ENCODE assay signal across 1 cellular context in the genomic region with DNA sequence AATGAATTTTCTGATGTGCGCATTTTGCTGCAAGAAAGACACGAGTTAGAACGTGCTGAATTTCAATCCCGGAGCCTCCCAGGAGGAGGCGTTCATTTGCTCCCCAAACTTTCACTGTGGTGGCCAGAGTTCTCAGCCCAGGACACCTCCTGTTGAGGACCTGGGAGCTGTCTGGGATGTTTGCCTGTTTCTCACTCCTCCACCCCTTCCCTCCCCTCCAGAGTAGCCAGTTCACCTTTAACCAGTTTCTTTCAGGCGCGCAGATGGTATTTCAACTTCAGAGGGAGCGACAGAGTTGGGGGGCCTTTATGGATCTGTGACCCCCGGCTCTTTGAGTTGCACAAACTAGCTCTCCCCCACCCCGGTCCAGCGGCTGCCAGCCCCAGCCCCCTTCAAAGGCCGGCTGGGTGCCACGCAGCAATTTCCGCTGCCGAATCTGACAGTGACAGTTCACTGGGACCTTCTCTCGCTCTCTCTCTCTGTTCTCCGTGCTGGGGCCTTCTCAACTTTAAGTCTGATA.
TF ChIP-seq lines count a peak whose summit lies in the region.

No MANE protein-coding gene starts in this region.

TF ChIP-seq in HepG2, 621 proteins besides CTCF, POLR2A, EP300 and RAD21 (continued from another document):
- TF ChIP-seq, protein P1, sequence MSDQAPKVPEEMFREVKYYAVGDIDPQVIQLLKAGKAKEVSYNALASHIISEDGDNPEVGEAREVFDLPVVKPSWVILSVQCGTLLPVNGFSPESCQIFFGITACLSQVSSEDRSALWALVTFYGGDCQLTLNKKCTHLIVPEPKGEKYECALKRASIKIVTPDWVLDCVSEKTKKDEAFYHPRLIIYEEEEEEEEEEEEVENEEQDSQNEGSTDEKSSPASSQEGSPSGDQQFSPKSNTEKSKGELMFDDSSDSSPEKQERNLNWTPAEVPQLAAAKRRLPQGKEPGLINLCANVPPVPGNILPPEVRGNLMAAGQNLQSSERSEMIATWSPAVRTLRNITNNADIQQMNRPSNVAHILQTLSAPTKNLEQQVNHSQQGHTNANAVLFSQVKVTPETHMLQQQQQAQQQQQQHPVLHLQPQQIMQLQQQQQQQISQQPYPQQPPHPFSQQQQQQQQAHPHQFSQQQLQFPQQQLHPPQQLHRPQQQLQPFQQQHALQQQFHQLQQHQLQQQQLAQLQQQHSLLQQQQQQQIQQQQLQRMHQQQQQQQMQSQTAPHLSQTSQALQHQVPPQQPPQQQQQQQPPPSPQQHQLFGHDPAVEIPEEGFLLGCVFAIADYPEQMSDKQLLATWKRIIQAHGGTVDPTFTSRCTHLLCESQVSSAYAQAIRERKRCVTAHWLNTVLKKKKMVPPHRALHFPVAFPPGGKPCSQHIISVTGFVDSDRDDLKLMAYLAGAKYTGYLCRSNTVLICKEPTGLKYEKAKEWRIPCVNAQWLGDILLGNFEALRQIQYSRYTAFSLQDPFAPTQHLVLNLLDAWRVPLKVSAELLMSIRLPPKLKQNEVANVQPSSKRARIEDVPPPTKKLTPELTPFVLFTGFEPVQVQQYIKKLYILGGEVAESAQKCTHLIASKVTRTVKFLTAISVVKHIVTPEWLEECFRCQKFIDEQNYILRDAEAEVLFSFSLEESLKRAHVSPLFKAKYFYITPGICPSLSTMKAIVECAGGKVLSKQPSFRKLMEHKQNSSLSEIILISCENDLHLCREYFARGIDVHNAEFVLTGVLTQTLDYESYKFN (CRISPR knock-in tag; conservative IDR thresholded peaks at IDR 0.05) = peak; percentile 42
- TF ChIP-seq KDM5B (CRISPR knock-in tag; IDR thresholded peaks at IDR 0.05; ENCODE audit: borderline replicate concordance) (no peak), ZNF335 (CRISPR knock-in tag; IDR thresholded peaks at IDR 0.05) (peak; percentile 96), ZNF230 (CRISPR knock-in tag; IDR thresholded peaks at IDR 0.05) (no peak), ZNF615 (CRISPR knock-in tag; IDR thresholded peaks at IDR 0.05; ENCODE audit: borderline replicate concordance) (no peak), RFX1 (IDR thresholded peaks at IDR 0.05) (no peak), SMARCE1 (IDR thresholded peaks at IDR 0.05; ENCODE audit: borderline replicate concordance) (no peak), ETV5 (CRISPR knock-in tag; IDR thresholded peaks at IDR 0.05; ENCODE audit: borderline replicate concordance) (peak; percentile 47; the same call in 1 of the 2 replicates), ZNF75D (CRISPR knock-in tag; IDR thresholded peaks at IDR 0.05; ENCODE audit: borderline replicate concordance) (no peak), BRD4 (CRISPR knock-in tag; IDR thresholded peaks at IDR 0.05) (0 out of 2 replicates have a peak, but pooled peaks have one; percentile 68), SALL1 (CRISPR knock-in tag; IDR thresholded peaks at IDR 0.05) (peak; percentile 47; the same call in 1 of the 2 replicates), SNAPC2 (CRISPR knock-in tag; IDR thresholded peaks at IDR 0.05) (no peak), PAWR (CRISPR knock-in tag; IDR thresholded peaks at IDR 0.05; ENCODE audit: borderline replicate concordance) (no peak), NFE2L1 (CRISPR knock-in tag; IDR thresholded peaks at IDR 0.05; ENCODE audit: borderline replicate concordance) (no peak), POLR2AphosphoS5 (IDR thresholded peaks at IDR 0.05; ENCODE audit: low read depth, low read length) (peak; percentile 39; the same call in 1 of the 2 replicates), SAP130 (CRISPR knock-in tag; IDR thresholded peaks at IDR 0.05; ENCODE audit: low read depth) (peak; percentile 54; the same call in 1 of the 2 replicates), RXRA (CRISPR knock-in tag; IDR thresholded peaks at IDR 0.05) (0 out of 2 replicates have a peak, but pooled peaks have one; percentile 19), PHF8 (CRISPR knock-in tag; IDR thresholded peaks at IDR 0.05) (peak; percentile 19; the same call in 1 of the 2 replicates), JUN (CRISPR knock-in tag; IDR thresholded peaks at IDR 0.05) (no peak), XRCC5 (optimal IDR thresholded peaks at IDR 0.05; ENCODE audit: low read length) (peak; percentile 45), PPARG (CRISPR knock-in tag; conservative IDR thresholded peaks at IDR 0.05) (peak; percentile 71), MEIS2 (CRISPR knock-in tag; IDR thresholded peaks at IDR 0.05) (no peak), ZNF331 (CRISPR knock-in tag; IDR thresholded peaks at IDR 0.05) (no peak), ZNF550 (CRISPR knock-in tag; IDR thresholded peaks at IDR 0.05; ENCODE audit: borderline replicate concordance) (no peak), ZNF589 (CRISPR knock-in tag; conservative IDR thresholded peaks at IDR 0.05) (no peak), YY1 (IDR thresholded peaks at IDR 0.05; ENCODE audit: insufficient read depth, insufficient replicate concordance, low read depth, low read length) (peak; percentile 10), SMYD3 (CRISPR knock-in tag; IDR thresholded peaks at IDR 0.05) (0 out of 2 replicates have a peak, but pooled peaks have one; percentile 34), ZNF790 (CRISPR knock-in tag; IDR thresholded peaks at IDR 0.05; ENCODE audit: borderline replicate concordance) (0 out of 2 replicates have a peak, but pooled peaks have one; percentile 38), FIP1L1 (IDR thresholded peaks at IDR 0.05; ENCODE audit: borderline replicate concordance, insufficient read depth, low read depth, low read length) (no peak), MEIS1 (CRISPR knock-in tag; IDR thresholded peaks at IDR 0.05; ENCODE audit: borderline replicate concordance) (no peak; the same call in 1 of the 2 replicates), ZNF737 (CRISPR knock-in tag; IDR thresholded peaks at IDR 0.05; ENCODE audit: borderline replicate concordance) (no peak), MIER2 (CRISPR knock-in tag; IDR thresholded peaks at IDR 0.05) (no peak), TCF7 (IDR thresholded peaks at IDR 0.05; ENCODE audit: low read depth) (peak; percentile 73), ZBTB20 (CRISPR knock-in tag; IDR thresholded peaks at IDR 0.05; ENCODE audit: borderline replicate concordance, low read depth) (0 out of 2 replicates have a peak, but pooled peaks have one; percentile 34), ZMYM4 (CRISPR knock-in tag; IDR thresholded peaks at IDR 0.05) (0 out of 2 replicates have a peak, but pooled peaks have one; percentile 47), REPIN1 (CRISPR knock-in tag; IDR thresholded peaks at IDR 0.05; ENCODE audit: borderline replicate concordance, low read depth) (no peak), HDAC2 (CRISPR knock-in tag; IDR thresholded peaks at IDR 0.05) (peak; percentile 20), RFX5 (IDR thresholded peaks at IDR 0.05; ENCODE audit: low read depth, low read length) (no peak)
- TF ChIP-seq, protein P2, sequence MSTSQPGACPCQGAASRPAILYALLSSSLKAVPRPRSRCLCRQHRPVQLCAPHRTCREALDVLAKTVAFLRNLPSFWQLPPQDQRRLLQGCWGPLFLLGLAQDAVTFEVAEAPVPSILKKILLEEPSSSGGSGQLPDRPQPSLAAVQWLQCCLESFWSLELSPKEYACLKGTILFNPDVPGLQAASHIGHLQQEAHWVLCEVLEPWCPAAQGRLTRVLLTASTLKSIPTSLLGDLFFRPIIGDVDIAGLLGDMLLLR (CRISPR knock-in tag; IDR thresholded peaks at IDR 0.05) = no peak
- TF ChIP-seq, protein P3, sequence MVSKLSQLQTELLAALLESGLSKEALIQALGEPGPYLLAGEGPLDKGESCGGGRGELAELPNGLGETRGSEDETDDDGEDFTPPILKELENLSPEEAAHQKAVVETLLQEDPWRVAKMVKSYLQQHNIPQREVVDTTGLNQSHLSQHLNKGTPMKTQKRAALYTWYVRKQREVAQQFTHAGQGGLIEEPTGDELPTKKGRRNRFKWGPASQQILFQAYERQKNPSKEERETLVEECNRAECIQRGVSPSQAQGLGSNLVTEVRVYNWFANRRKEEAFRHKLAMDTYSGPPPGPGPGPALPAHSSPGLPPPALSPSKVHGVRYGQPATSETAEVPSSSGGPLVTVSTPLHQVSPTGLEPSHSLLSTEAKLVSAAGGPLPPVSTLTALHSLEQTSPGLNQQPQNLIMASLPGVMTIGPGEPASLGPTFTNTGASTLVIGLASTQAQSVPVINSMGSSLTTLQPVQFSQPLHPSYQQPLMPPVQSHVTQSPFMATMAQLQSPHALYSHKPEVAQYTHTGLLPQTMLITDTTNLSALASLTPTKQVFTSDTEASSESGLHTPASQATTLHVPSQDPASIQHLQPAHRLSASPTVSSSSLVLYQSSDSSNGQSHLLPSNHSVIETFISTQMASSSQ (IDR thresholded peaks at IDR 0.05; ENCODE audit: low read depth) = no peak
- TF ChIP-seq, protein P3 (CRISPR knock-in tag; IDR thresholded peaks at IDR 0.05; ENCODE audit: borderline replicate concordance) = no peak
- TF ChIP-seq, protein P4, sequence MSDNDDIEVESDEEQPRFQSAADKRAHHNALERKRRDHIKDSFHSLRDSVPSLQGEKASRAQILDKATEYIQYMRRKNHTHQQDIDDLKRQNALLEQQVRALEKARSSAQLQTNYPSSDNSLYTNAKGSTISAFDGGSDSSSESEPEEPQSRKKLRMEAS (IDR thresholded peaks at IDR 0.05) = peak; percentile 52; the same call in 1 of the 2 replicates
- TF ChIP-seq, protein P5, sequence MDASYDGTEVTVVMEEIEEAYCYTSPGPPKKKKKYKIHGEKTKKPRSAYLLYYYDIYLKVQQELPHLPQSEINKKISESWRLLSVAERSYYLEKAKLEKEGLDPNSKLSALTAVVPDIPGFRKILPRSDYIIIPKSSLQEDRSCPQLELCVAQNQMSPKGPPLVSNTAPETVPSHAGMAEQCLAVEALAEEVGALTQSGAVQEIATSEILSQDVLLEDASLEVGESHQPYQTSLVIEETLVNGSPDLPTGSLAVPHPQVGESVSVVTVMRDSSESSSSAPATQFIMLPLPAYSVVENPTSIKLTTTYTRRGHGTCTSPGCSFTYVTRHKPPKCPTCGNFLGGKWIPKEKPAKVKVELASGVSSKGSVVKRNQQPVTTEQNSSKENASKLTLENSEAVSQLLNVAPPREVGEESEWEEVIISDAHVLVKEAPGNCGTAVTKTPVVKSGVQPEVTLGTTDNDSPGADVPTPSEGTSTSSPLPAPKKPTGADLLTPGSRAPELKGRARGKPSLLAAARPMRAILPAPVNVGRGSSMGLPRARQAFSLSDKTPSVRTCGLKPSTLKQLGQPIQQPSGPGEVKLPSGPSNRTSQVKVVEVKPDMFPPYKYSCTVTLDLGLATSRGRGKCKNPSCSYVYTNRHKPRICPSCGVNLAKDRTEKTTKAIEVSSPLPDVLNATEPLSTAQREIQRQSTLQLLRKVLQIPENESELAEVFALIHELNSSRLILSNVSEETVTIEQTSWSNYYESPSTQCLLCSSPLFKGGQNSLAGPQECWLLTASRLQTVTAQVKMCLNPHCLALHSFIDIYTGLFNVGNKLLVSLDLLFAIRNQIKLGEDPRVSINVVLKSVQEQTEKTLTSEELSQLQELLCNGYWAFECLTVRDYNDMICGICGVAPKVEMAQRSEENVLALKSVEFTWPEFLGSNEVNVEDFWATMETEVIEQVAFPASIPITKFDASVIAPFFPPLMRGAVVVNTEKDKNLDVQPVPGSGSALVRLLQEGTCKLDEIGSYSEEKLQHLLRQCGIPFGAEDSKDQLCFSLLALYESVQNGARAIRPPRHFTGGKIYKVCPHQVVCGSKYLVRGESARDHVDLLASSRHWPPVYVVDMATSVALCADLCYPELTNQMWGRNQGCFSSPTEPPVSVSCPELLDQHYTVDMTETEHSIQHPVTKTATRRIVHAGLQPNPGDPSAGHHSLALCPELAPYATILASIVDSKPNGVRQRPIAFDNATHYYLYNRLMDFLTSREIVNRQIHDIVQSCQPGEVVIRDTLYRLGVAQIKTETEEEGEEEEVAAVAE (CRISPR knock-in tag; IDR thresholded peaks at IDR 0.05; ENCODE audit: borderline replicate concordance) = no peak
- TF ChIP-seq, protein P6, sequence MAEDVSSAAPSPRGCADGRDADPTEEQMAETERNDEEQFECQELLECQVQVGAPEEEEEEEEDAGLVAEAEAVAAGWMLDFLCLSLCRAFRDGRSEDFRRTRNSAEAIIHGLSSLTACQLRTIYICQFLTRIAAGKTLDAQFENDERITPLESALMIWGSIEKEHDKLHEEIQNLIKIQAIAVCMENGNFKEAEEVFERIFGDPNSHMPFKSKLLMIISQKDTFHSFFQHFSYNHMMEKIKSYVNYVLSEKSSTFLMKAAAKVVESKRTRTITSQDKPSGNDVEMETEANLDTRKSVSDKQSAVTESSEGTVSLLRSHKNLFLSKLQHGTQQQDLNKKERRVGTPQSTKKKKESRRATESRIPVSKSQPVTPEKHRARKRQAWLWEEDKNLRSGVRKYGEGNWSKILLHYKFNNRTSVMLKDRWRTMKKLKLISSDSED (CRISPR knock-in tag; IDR thresholded peaks at IDR 0.05) = no peak
- TF ChIP-seq, protein P7, sequence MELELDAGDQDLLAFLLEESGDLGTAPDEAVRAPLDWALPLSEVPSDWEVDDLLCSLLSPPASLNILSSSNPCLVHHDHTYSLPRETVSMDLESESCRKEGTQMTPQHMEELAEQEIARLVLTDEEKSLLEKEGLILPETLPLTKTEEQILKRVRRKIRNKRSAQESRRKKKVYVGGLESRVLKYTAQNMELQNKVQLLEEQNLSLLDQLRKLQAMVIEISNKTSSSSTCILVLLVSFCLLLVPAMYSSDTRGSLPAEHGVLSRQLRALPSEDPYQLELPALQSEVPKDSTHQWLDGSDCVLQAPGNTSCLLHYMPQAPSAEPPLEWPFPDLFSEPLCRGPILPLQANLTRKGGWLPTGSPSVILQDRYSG (CRISPR knock-in tag; IDR thresholded peaks at IDR 0.05) = no peak
